In genomic region chr22:45949921-45950320, GRCh38 we compare ENCODE assay signal across 32 cellular contexts. TPM values are rescaled to one million over a fixed set of nuclear protein-coding genes. Genes with fewer than 3 reads are reported as not detected.
"Had no signal": no experiment of that assay in that cellular context is flagged by ENCODE, and none has a peak within 500 bp of the region (broad histone marks: within the 10 kb centered on the region; RNA-seq: fewer than 3 reads in every experiment).

No MANE protein-coding gene starts in this region.

- H3K36me3 ChIP-seq: ascending aorta, brain microvascular endothelial cell, esophagus muscularis mucosa, gastrocnemius medialis, heart left ventricle, WERI-Rb-1 had no signal

- H3K9me3 Mint-ChIP-seq: activated B cell treated with CpG ODN at 0.5 μM for 24 hours; activated CD4-positive, alpha-beta memory T cell treated with anti-CD3 and anti-CD28 coated beads for 36 hours; activated naive CD4-positive, alpha-beta T cell treated with anti-CD3 and anti-CD28 coated beads, Interleukin-2, amount 10 ng/mL, durations not matched to agents 7 days and 5 days; activated naive CD4-positive, alpha-beta T cell treated with anti-CD3 and anti-CD28 coated beads, Interleukin-2, amount 50 U/mL, for 72 hours; activated naive CD8-positive, alpha-beta T cell treated with anti-CD3 and anti-CD28 coated beads, Interleukin-2, amount 10 ng/mL, durations not matched to agents 7 days and 5 days; activated T-cell treated with anti-CD3 and anti-CD28 coated beads, Interleukin-2, amount 50 U/mL, for 24 hours; activated T-cell treated with anti-CD3 and anti-CD28 coated beads, Interleukin-2, amount 50 U/mL, for 72 hours; effector memory CD8-positive, alpha-beta T cell; T-helper 2 cell treated with Interferon-gamma antibody and Interleukin-4, amounts not matched to agents 5 μg/mL and 100 μg/mL, for 36 hours had no signal

- H3K27ac Mint-ChIP-seq: activated B cell treated with CpG ODN at 0.5 μM for 24 hours; activated CD4-positive, alpha-beta memory T cell treated with anti-CD3 and anti-CD28 coated beads for 36 hours; activated CD8-positive, alpha-beta memory T cell treated with anti-CD3 and anti-CD28 coated beads, Interleukin-2, amount 10 ng/mL, durations not matched to agents 7 days and 5 days; activated CD8-positive, alpha-beta T cell treated with anti-CD3 and anti-CD28 coated beads, Interleukin-2, amount 10 ng/mL, durations not matched to agents 7 days and 5 days; activated naive CD4-positive, alpha-beta T cell treated with anti-CD3 and anti-CD28 coated beads, Interleukin-2, amount 10 ng/mL, durations not matched to agents 7 days and 5 days; activated naive CD4-positive, alpha-beta T cell treated with anti-CD3 and anti-CD28 coated beads, Interleukin-2, amount 50 U/mL, for 72 hours; activated naive CD8-positive, alpha-beta T cell treated with anti-CD3 and anti-CD28 coated beads, Interleukin-2, amount 10 ng/mL, durations not matched to agents 7 days and 5 days; activated T-cell treated with anti-CD3 and anti-CD28 coated beads, Interleukin-2, amount 50 U/mL, for 24 hours; activated T-cell treated with anti-CD3 and anti-CD28 coated beads, Interleukin-2, amount 50 U/mL, for 72 hours; effector memory CD8-positive, alpha-beta T cell; T-helper 2 cell treated with Interferon-gamma antibody and Interleukin-4, amounts not matched to agents 5 μg/mL and 100 μg/mL, for 36 hours had no signal

- H3K4me1 ChIP-seq: ascending aorta, esophagus muscularis mucosa, heart left ventricle had no signal

- H3K36me3 Mint-ChIP-seq: activated CD4-positive, alpha-beta memory T cell treated with anti-CD3 and anti-CD28 coated beads for 36 hours; activated CD8-positive, alpha-beta memory T cell treated with anti-CD3 and anti-CD28 coated beads, Interleukin-2, amount 10 ng/mL, durations not matched to agents 7 days and 5 days; activated naive CD4-positive, alpha-beta T cell treated with anti-CD3 and anti-CD28 coated beads, Interleukin-2, amount 10 ng/mL, durations not matched to agents 7 days and 5 days; activated naive CD4-positive, alpha-beta T cell treated with anti-CD3 and anti-CD28 coated beads, Interleukin-2, amount 50 U/mL, for 72 hours; activated naive CD8-positive, alpha-beta T cell treated with anti-CD3 and anti-CD28 coated beads, Interleukin-2, amount 10 ng/mL, durations not matched to agents 7 days and 5 days had no signal

- H3K9me3 ChIP-seq: ascending aorta, esophagus muscularis mucosa, gastrocnemius medialis, heart left ventricle had no signal

- H3K4me1 Mint-ChIP-seq: activated CD8-positive, alpha-beta memory T cell treated with anti-CD3 and anti-CD28 coated beads, Interleukin-2, amount 10 ng/mL, durations not matched to agents 7 days and 5 days; activated naive CD4-positive, alpha-beta T cell treated with anti-CD3 and anti-CD28 coated beads, Interleukin-2, amount 10 ng/mL, durations not matched to agents 7 days and 5 days; activated naive CD8-positive, alpha-beta T cell treated with anti-CD3 and anti-CD28 coated beads, Interleukin-2, amount 10 ng/mL, durations not matched to agents 7 days and 5 days had no signal

- H3K4me3 Mint-ChIP-seq: activated B cell treated with CpG ODN at 0.5 μM for 24 hours; activated CD4-positive, alpha-beta memory T cell treated with anti-CD3 and anti-CD28 coated beads for 36 hours; activated CD8-positive, alpha-beta memory T cell treated with anti-CD3 and anti-CD28 coated beads, Interleukin-2, amount 10 ng/mL, durations not matched to agents 7 days and 5 days; activated CD8-positive, alpha-beta T cell treated with anti-CD3 and anti-CD28 coated beads, Interleukin-2, amount 10 ng/mL, durations not matched to agents 7 days and 5 days; activated naive CD4-positive, alpha-beta T cell treated with anti-CD3 and anti-CD28 coated beads, Interleukin-2, amount 10 ng/mL, durations not matched to agents 7 days and 5 days; activated naive CD8-positive, alpha-beta T cell treated with anti-CD3 and anti-CD28 coated beads, Interleukin-2, amount 10 ng/mL, durations not matched to agents 7 days and 5 days; activated T-cell treated with anti-CD3 and anti-CD28 coated beads, Interleukin-2, amount 50 U/mL, for 24 hours; activated T-cell treated with anti-CD3 and anti-CD28 coated beads, Interleukin-2, amount 50 U/mL, for 72 hours; effector memory CD8-positive, alpha-beta T cell; T-helper 2 cell treated with Interferon-gamma antibody and Interleukin-4, amounts not matched to agents 5 μg/mL and 100 μg/mL, for 36 hours had no signal

- H3K27ac ChIP-seq: ascending aorta, brain microvascular endothelial cell, esophagus muscularis mucosa, foreskin keratinocyte, gastrocnemius medialis, heart left ventricle, WERI-Rb-1 had no signal

- ATAC-seq: activated CD4-positive, CD25-positive, alpha-beta regulatory T cell treated with anti-CD3 and anti-CD28 coated beads, Interleukin-2, amount 50 U/mL, for 24 hours; activated CD8-positive, alpha-beta memory T cell treated with anti-CD3 and anti-CD28 coated beads, Interleukin-2, amount 10 ng/mL, durations not matched to agents 7 days and 5 days; activated CD8-positive, alpha-beta T cell treated with anti-CD3 and anti-CD28 coated beads, Interleukin-2, amount 10 ng/mL, durations not matched to agents 7 days and 5 days; activated naive CD4-positive, alpha-beta T cell treated with anti-CD3 and anti-CD28 coated beads, Interleukin-2, amount 50 U/mL, for 72 hours; activated T-cell treated with anti-CD3 and anti-CD28 coated beads, Interleukin-2, amount 50 U/mL, for 72 hours; effector memory CD8-positive, alpha-beta T cell; foreskin keratinocyte; gastrocnemius medialis; heart left ventricle had no signal

- H3K27me3 ChIP-seq: ascending aorta, brain microvascular endothelial cell, foreskin keratinocyte had no signal

- H3K4me3 ChIP-seq: ascending aorta, esophagus muscularis mucosa, gastrocnemius medialis, heart left ventricle had no signal

- DNase-seq: activated B cell treated with CpG ODN at 0.5 μM for 24 hours; activated CD4-positive, alpha-beta memory T cell treated with anti-CD3 and anti-CD28 coated beads for 36 hours; activated CD4-positive, alpha-beta T cell treated with anti-CD3 and anti-CD28 coated beads for 48 hours; activated CD8-positive, alpha-beta memory T cell treated with anti-CD3 and anti-CD28 coated beads, Interleukin-2, amount 10 ng/mL, durations not matched to agents 7 days and 5 days; activated CD8-positive, alpha-beta memory T cell treated with anti-CD3 and anti-CD28 coated beads, Interleukin-2, amount 50 U/mL, for 4 hours; activated CD8-positive, alpha-beta T cell treated with anti-CD3 and anti-CD28 coated beads, Interleukin-2, amount 10 ng/mL, durations not matched to agents 7 days and 5 days; activated gamma-delta T cell; activated naive CD4-positive, alpha-beta T cell; activated naive CD4-positive, alpha-beta T cell treated with anti-CD3 and anti-CD28 coated beads, Interleukin-2, amount 10 ng/mL, durations not matched to agents 7 days and 5 days; activated naive CD8-positive, alpha-beta T cell treated with anti-CD3 and anti-CD28 coated beads, Interleukin-2, amount 10 ng/mL, durations not matched to agents 7 days and 5 days; activated T-cell treated with anti-CD3 and anti-CD28 coated beads, Interleukin-2, amount 50 U/mL, for 24 hours; activated T-cell treated with anti-CD3 and anti-CD28 coated beads, Interleukin-2, amount 50 U/mL, for 72 hours; brain microvascular endothelial cell; caudate nucleus; cortex of kidney; dermis blood vessel endothelial cell; effector CD4-positive, alpha-beta T cell; effector memory CD8-positive, alpha-beta T cell; erythroblast; foreskin keratinocyte; gastrocnemius medialis; glutamatergic neuron; heart left ventricle; hypothalamus; T1000; WERI-Rb-1 had no signal

RNA-seq across cellular contexts. Expression of gene WNT7B, which starts 27.0 kb away (rescaled TPM):
- total RNA-seq: activated B cell treated with CpG ODN at 0.5 μM for 24 hours; activated CD4-positive, alpha-beta memory T cell treated with anti-CD3 and anti-CD28 coated beads for 36 hours; activated CD8-positive, alpha-beta memory T cell treated with anti-CD3 and anti-CD28 coated beads for 36 hours; activated CD8-positive, alpha-beta memory T cell treated with anti-CD3 and anti-CD28 coated beads, Interleukin-2, amount 10 ng/mL, durations not matched to agents 7 days and 5 days; activated CD8-positive, alpha-beta T cell treated with anti-CD3 and anti-CD28 coated beads, Interleukin-2, amount 10 ng/mL, durations not matched to agents 7 days and 5 days; activated naive CD8-positive, alpha-beta T cell treated with anti-CD3 and anti-CD28 coated beads, Interleukin-2, amount 10 ng/mL, durations not matched to agents 7 days and 5 days; activated T-cell treated with anti-CD3 and anti-CD28 coated beads, Interleukin-2, amount 50 U/mL, for 72 hours; ascending aorta; dermis blood vessel endothelial cell; esophagus muscularis mucosa; gastrocnemius medialis had no signal
- polyA plus RNA-seq: heart left ventricle had no signal
